8 cellular contexts compared by ENCODE assay signal in the genomic region with DNA sequence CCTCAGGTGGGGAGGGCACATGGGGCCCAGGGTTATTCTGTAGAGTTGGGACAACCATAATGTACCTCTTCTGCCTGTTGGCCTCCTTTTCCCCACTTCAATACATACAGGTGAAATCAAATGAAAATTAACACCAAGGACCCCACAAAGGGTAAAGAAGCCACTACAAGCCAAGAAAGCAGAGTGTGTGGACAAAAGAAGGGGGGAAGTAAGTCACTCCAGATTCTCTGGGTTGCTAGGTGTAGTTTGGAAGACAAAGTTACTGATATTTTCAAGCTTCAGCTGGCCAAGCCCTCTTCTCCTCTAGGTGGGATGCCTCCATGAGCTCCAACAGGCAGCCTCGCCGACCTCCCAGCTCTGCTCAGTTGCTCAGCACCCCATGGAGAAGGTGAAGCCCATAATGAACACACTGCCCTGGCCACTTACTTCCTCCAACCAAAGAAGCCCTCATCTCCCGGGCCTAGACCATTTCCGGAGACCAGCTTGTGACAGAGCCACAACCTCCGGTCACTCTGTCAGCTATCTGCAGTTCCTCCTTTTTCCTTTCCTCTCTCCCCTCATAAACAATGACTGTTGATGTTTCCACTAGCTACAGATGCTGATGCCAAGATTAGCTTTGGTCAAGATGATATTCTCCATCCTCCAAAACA.
DNase-seq lines count a peak whose midpoint lies in the region; ATAC-seq, FAIRE-seq and TF ChIP-seq lines count a peak whose summit lies in the region.

No MANE protein-coding gene starts in this region.

- no peaks in the 10 kb centered on the region for H3K27me3 ChIP-seq in adrenal gland
- no peaks in the 10 kb centered on the region for H3K27me3 ChIP-seq in sigmoid colon

- peak; percentile 46 for FAIRE-seq in GM18507 (lab: Jason Lieb, UNC)

- H3K4me3 ChIP-seq in adrenal gland (no peak overlapping the region), sigmoid colon (no peak overlapping the region)

- ATAC-seq in left cardiac atrium (peak; percentile 79 to 89), GM21717 (IDR thresholded peaks at IDR 0.05; ENCODE audit: unreplicated experiment) (no peak), GM21447 (IDR thresholded peaks at IDR 0.05; ENCODE audit: unreplicated experiment) (no peak)

- POLR2A ChIA-PET in HEK293T (lab: Yijun Ruan, JAX) = no interaction called here

- intact Hi-C loops in adrenal gland (cut with DNase I) (no loop called here), left cardiac atrium (cut with DNase I) (no loop called here), sigmoid colon (cut with DNase I) (no loop called here)

- DNase-seq in GM18507 (ENCODE audit: extremely low spot score, insufficient read length, low read depth) = no peak
- peak; percentile 33 to 70 (median 46) for DNase-seq in adrenal gland
- peak; percentile 49 for DNase-seq in left cardiac atrium
- peak; percentile 79 for DNase-seq in sigmoid colon
- no peak for DNase-seq in HEK293T (ENCODE audit: extremely low spot score)
- no peak for DNase-seq in activated naive CD4-positive, alpha-beta T cell treated with anti-CD3 and anti-CD28 coated beads, Interleukin-2, amount 50 U/mL, for 16 hours

- CTCF ChIA-PET in HEK293T (lab: Yijun Ruan, JAX) = no interaction called here

- 59 to 85% (median 70%) methylated on average over 5 of the region's 5 CpGs for WGBS in adrenal gland, 4 donors
- WGBS in sigmoid colon, 2 donors = 73 to 82% methylated on average over 5 of the region's 5 CpGs

- H3K27ac ChIP-seq in adrenal gland (peak overlapping the region in 3 of 5 donors; percentile 47 to 79 (median 59)), sigmoid colon (peak overlapping the region in 3 of 4 donors; percentile 50 to 74 (median 59))

- TF ChIP-seq CTCF in adrenal gland (IDR thresholded peaks at IDR 0.05) = no peak
- no peak for TF ChIP-seq CTCF in sigmoid colon (IDR thresholded peaks at IDR 0.05)

- TF ChIP-seq POLR2A in adrenal gland (IDR thresholded peaks at IDR 0.05) (no peak), sigmoid colon (IDR thresholded peaks at IDR 0.05) (no peak)

- H3K4me1 ChIP-seq in adrenal gland (replicated peaks in 1 of 2) = no peaks in the 10 kb centered on the region
- peaks cover 0 to 3% (median 0%) of the 10 kb centered on the region in 4 donors for H3K4me1 ChIP-seq in sigmoid colon

- H3K36me3 ChIP-seq in adrenal gland (replicated peaks in 1 of 2) (no peaks in the 10 kb centered on the region), sigmoid colon (no peaks in the 10 kb centered on the region)

- H3K9me3 ChIP-seq in adrenal gland (replicated peaks in 1 of 3) (no peaks in the 10 kb centered on the region), sigmoid colon (no peaks in the 10 kb centered on the region)

- no peak for TF ChIP-seq EP300 in sigmoid colon (IDR thresholded peaks at IDR 0.05)

TF ChIP-seq in HEK293T, 16 proteins besides CTCF, POLR2A, EP300 and RAD21:
- TF ChIP-seq SP1 (IDR thresholded peaks at IDR 0.05) (no peak), ARNT (IDR thresholded peaks at IDR 0.05) (no peak), NFRKB (IDR thresholded peaks at IDR 0.05) (no peak), FOXM1 (IDR thresholded peaks at IDR 0.05; ENCODE audit: borderline replicate concordance) (no peak), FOXK2 (IDR thresholded peaks at IDR 0.05) (no peak), TARDBP (IDR thresholded peaks at IDR 0.05) (no peak), PKNOX1 (IDR thresholded peaks at IDR 0.05) (no peak), LEF1 (IDR thresholded peaks at IDR 0.05; ENCODE audit: borderline replicate concordance) (no peak), ZNF384 (IDR thresholded peaks at IDR 0.05) (no peak), L3MBTL2 (conservative IDR thresholded peaks at IDR 0.05) (no peak), ELF4 (IDR thresholded peaks at IDR 0.05) (no peak), CTBP1 (IDR thresholded peaks at IDR 0.05; ENCODE audit: borderline replicate concordance) (no peak), SUZ12 (IDR thresholded peaks at IDR 0.05) (no peak), HDGF (IDR thresholded peaks at IDR 0.05; ENCODE audit: borderline replicate concordance) (no peak), BHLHE40 (IDR thresholded peaks at IDR 0.05; ENCODE audit: borderline replicate concordance) (no peak), FOXA1 (IDR thresholded peaks at IDR 0.05) (no peak)

Comparison
In these comparisons a context has a peak if more than half of its experiments do, and no peak if none do; other contexts are left out.
1. DNase-seq: peak in adrenal gland (7 of 7), left cardiac atrium (single experiment) and sigmoid colon (single experiment); none in GM18507 (single experiment), HEK293T (single experiment) and activated naive CD4-positive, alpha-beta T cell treated with anti-CD3 and anti-CD28 coated beads, Interleukin-2, amount 50 U/mL, for 16 hours (single experiment).
2. ATAC-seq: peak in left cardiac atrium (2 of 2); none in GM21717 (single experiment) and GM21447 (single experiment).